In genomic region chr6:168278904-168279303, GRCh38 we compare ENCODE assay signal across 18 cellular contexts. TPM values are rescaled to one million over a fixed set of nuclear protein-coding genes. Genes with fewer than 3 reads are reported as not detected.
DNase-seq lines count a peak whose midpoint lies in the region; ATAC-seq and TF ChIP-seq lines count a peak whose summit lies in the region.
"Had no signal": no experiment of that assay in that cellular context is flagged by ENCODE, and none has a peak within 500 bp of the region (broad histone marks: within the 10 kb centered on the region; RNA-seq: fewer than 3 reads in every experiment).

No MANE protein-coding gene starts in this region.

- no peak for ATAC-seq in GM19328 (IDR thresholded peaks at IDR 0.05; ENCODE audit: unreplicated experiment)
- no peak for ATAC-seq in GM19351 (IDR thresholded peaks at IDR 0.05; ENCODE audit: unreplicated experiment)
- ATAC-seq: GM12878 had no signal

- in situ Hi-C loops in transverse colon (cut with MboI; ENCODE audit: low pct_ligation_motif_present in 1 of 4, low pct_unique_long_range_greater_than_20kb in 1 of 4, low sequenced_read_pairs in 3 of 4) = no loop called here

- no peaks in the 10 kb centered on the region for H3K36me3 ChIP-seq in transverse colon
- H3K36me3 ChIP-seq: HAP-1 had no signal

- TF ChIP-seq POLR2A in transverse colon (IDR thresholded peaks at IDR 0.05) = no peak

- H3K27me3 ChIP-seq in transverse colon = no peaks in the 10 kb centered on the region

- no peak overlapping the region for H3K27ac ChIP-seq in transverse colon
- H3K27ac ChIP-seq: 22Rv1 had no signal

- DNase-seq in NCI-H748 (lab: John Stamatoyannopoulos, UW; ENCODE audit: unreplicated experiment) (peak; percentile 48), NCI-H748 treated with DMSO at 0.1 percent for 48 hours (lab: John Stamatoyannopoulos, UW) (no peak), NCI-H526 treated with DMSO at 0.1 percent for 48 hours (lab: John Stamatoyannopoulos, UW) (peak; percentile 16), mesenteric fat pad (ENCODE audit: low spot score) (peak; percentile 83), transverse colon (peak; percentile 28), SIG-M5 treated with dmso at 0.1 percent for 504 hours (lab: John Stamatoyannopoulos, UW; ENCODE audit: unreplicated experiment) (no peak)
- DNase-seq: CD4-positive, CD25-positive, alpha-beta regulatory T cell; DMS 273 treated with DMSO at 0.1 percent for 48 hours; GOT3; HFFc6; IMR-90 had no signal

- intact Hi-C loops in transverse colon (cut with DNase I; ENCODE audit: low total_unique reads) = no loop called here

- H3K9me3 ChIP-seq in transverse colon = no peaks in the 10 kb centered on the region
- H3K9me3 ChIP-seq: HAP-1 had no signal

- no peak for TF ChIP-seq EP300 in transverse colon (IDR thresholded peaks at IDR 0.05; ENCODE audit: low read depth)

- peaks cover 0 to 12% (median 9%) of the 10 kb centered on the region in 4 donors for H3K4me1 ChIP-seq in transverse colon
- H3K4me1 ChIP-seq: HAP-1 had no signal

- no peak for TF ChIP-seq CTCF in transverse colon (IDR thresholded peaks at IDR 0.05)

- no peak overlapping the region for H3K4me3 ChIP-seq in transverse colon
- H3K4me3 ChIP-seq: GM12878, HAP-1 had no signal

- 58 to 66% methylated on average over 13 to 15 of the region's 15 CpGs for WGBS in transverse colon (ENCODE audit: low coverage in 1 of 2), 2 donors

RNA-seq across cellular contexts. Expression of gene DACT2, which starts 40.7 kb away (rescaled TPM):
- total RNA-seq in mesenteric fat pad (0.48 TPM), transverse colon (1 to 10 TPM in 2 of 4 donors, not detected in 2; 2.4 to 2.6 TPM)
- total RNA-seq: CD4-positive, CD25-positive, alpha-beta regulatory T cell; G401; GM12878; HFFc6; HT-29; IMR-90 had no signal

Comparison
In these comparisons a context has a peak if more than half of its experiments do, and no peak if none do; other contexts are left out.
1. DNase-seq: peak in NCI-H748 (single experiment), NCI-H526 treated with DMSO at 0.1 percent for 48 hours (single experiment), mesenteric fat pad (single experiment) and transverse colon (single experiment); none in NCI-H748 treated with DMSO at 0.1 percent for 48 hours (single experiment) and SIG-M5 treated with dmso at 0.1 percent for 504 hours (single experiment).